ENCODE assay signal across 2 cellular contexts in genomic region chr17:60390223-60390622, GRCh38.
A peak's percentile ranks its signal among the peaks of the same experiment; 100 is the strongest.
TF ChIP-seq lines count a peak whose summit lies in the region.

No MANE protein-coding gene starts in this region.

TF ChIP-seq in A549, 52 proteins besides CTCF, POLR2A, EP300 and RAD21 (continued from another document):
- TF ChIP-seq SMC3 (IDR thresholded peaks at IDR 0.05) (no peak), FOXS1 (CRISPR knock-in tag; IDR thresholded peaks at IDR 0.05) (no peak), MYC (IDR thresholded peaks at IDR 0.05; ENCODE audit: borderline replicate concordance, low read length) (no peak), NR3C1 (IDR thresholded peaks at IDR 0.05) (no peak), NPAS2 (CRISPR knock-in tag; IDR thresholded peaks at IDR 0.05; ENCODE audit: borderline replicate concordance) (no peak), CHD2 (IDR thresholded peaks at IDR 0.05; ENCODE audit: low read length, partially characterized antibody) (no peak), KDM5A (IDR thresholded peaks at IDR 0.05) (no peak), RFX5 (IDR thresholded peaks at IDR 0.05) (no peak)
- TF ChIP-seq, protein P1, sequence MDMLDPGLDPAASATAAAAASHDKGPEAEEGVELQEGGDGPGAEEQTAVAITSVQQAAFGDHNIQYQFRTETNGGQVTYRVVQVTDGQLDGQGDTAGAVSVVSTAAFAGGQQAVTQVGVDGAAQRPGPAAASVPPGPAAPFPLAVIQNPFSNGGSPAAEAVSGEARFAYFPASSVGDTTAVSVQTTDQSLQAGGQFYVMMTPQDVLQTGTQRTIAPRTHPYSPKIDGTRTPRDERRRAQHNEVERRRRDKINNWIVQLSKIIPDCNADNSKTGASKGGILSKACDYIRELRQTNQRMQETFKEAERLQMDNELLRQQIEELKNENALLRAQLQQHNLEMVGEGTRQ (IDR thresholded peaks at IDR 0.05): no peak
TF ChIP-seq in A549: peak in this region for 0.

TF ChIP-seq in HEK293, 187 proteins besides CTCF, POLR2A, EP300 and RAD21 (continued from another document and continues in another):
- TF ChIP-seq, protein P2, sequence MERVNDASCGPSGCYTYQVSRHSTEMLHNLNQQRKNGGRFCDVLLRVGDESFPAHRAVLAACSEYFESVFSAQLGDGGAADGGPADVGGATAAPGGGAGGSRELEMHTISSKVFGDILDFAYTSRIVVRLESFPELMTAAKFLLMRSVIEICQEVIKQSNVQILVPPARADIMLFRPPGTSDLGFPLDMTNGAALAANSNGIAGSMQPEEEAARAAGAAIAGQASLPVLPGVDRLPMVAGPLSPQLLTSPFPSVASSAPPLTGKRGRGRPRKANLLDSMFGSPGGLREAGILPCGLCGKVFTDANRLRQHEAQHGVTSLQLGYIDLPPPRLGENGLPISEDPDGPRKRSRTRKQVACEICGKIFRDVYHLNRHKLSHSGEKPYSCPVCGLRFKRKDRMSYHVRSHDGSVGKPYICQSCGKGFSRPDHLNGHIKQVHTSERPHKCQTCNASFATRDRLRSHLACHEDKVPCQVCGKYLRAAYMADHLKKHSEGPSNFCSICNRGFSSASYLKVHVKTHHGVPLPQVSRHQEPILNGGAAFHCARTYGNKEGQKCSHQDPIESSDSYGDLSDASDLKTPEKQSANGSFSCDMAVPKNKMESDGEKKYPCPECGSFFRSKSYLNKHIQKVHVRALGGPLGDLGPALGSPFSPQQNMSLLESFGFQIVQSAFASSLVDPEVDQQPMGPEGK (tag by site-specific recombination; IDR thresholded peaks at IDR 0.05): no peak
- TF ChIP-seq ZFP69B (tag by site-specific recombination; IDR thresholded peaks at IDR 0.05): no peak
- TF ChIP-seq ZNF658 (tag by site-specific recombination; IDR thresholded peaks at IDR 0.05): no peak
- TF ChIP-seq ZNF747 (tag by site-specific recombination; IDR thresholded peaks at IDR 0.05): no peak
- no peak for TF ChIP-seq ZNF549 (tag by site-specific recombination; IDR thresholded peaks at IDR 0.05)
- TF ChIP-seq ZNF214 (tag by site-specific recombination; IDR thresholded peaks at IDR 0.05; ENCODE audit: borderline replicate concordance): no peak
- no peak for TF ChIP-seq SALL2 (tag by site-specific recombination; IDR thresholded peaks at IDR 0.05; ENCODE audit: borderline replicate concordance)
- TF ChIP-seq ZNF48 (tag by site-specific recombination; IDR thresholded peaks at IDR 0.05): no peak
- no peak for TF ChIP-seq ZBTB48 (tag by site-specific recombination; IDR thresholded peaks at IDR 0.05)
- TF ChIP-seq FEZF1 (tag by site-specific recombination; IDR thresholded peaks at IDR 0.05): no peak
- no peak for TF ChIP-seq REPIN1 (tag by site-specific recombination; IDR thresholded peaks at IDR 0.05; ENCODE audit: low read depth)
- no peak for TF ChIP-seq ZNF292 (tag by site-specific recombination; IDR thresholded peaks at IDR 0.05; ENCODE audit: borderline replicate concordance, low read depth)
- TF ChIP-seq KLF8 (tag by site-specific recombination; IDR thresholded peaks at IDR 0.05): no peak
- peak; percentile 77 for TF ChIP-seq PRDM6 (tag by site-specific recombination; IDR thresholded peaks at IDR 0.05)
- no peak for TF ChIP-seq ZNF169 (tag by site-specific recombination; IDR thresholded peaks at IDR 0.05)
- TF ChIP-seq MZF1 (tag by site-specific recombination; IDR thresholded peaks at IDR 0.05; ENCODE audit: borderline replicate concordance): no peak
- TF ChIP-seq ZNF701 (tag by site-specific recombination; IDR thresholded peaks at IDR 0.05): no peak
- no peak for TF ChIP-seq ZBTB20 (tag by site-specific recombination; IDR thresholded peaks at IDR 0.05)
- TF ChIP-seq ZNF37A (tag by site-specific recombination; IDR thresholded peaks at IDR 0.05): no peak
- peak; percentile 24; the same call in 1 of the 2 replicates for TF ChIP-seq ZNF10 (tag by site-specific recombination; IDR thresholded peaks at IDR 0.05)
- TF ChIP-seq SP2 (tag by site-specific recombination; IDR thresholded peaks at IDR 0.05): peak; percentile 34; the same call in 1 of the 2 replicates
- TF ChIP-seq, protein P3, sequence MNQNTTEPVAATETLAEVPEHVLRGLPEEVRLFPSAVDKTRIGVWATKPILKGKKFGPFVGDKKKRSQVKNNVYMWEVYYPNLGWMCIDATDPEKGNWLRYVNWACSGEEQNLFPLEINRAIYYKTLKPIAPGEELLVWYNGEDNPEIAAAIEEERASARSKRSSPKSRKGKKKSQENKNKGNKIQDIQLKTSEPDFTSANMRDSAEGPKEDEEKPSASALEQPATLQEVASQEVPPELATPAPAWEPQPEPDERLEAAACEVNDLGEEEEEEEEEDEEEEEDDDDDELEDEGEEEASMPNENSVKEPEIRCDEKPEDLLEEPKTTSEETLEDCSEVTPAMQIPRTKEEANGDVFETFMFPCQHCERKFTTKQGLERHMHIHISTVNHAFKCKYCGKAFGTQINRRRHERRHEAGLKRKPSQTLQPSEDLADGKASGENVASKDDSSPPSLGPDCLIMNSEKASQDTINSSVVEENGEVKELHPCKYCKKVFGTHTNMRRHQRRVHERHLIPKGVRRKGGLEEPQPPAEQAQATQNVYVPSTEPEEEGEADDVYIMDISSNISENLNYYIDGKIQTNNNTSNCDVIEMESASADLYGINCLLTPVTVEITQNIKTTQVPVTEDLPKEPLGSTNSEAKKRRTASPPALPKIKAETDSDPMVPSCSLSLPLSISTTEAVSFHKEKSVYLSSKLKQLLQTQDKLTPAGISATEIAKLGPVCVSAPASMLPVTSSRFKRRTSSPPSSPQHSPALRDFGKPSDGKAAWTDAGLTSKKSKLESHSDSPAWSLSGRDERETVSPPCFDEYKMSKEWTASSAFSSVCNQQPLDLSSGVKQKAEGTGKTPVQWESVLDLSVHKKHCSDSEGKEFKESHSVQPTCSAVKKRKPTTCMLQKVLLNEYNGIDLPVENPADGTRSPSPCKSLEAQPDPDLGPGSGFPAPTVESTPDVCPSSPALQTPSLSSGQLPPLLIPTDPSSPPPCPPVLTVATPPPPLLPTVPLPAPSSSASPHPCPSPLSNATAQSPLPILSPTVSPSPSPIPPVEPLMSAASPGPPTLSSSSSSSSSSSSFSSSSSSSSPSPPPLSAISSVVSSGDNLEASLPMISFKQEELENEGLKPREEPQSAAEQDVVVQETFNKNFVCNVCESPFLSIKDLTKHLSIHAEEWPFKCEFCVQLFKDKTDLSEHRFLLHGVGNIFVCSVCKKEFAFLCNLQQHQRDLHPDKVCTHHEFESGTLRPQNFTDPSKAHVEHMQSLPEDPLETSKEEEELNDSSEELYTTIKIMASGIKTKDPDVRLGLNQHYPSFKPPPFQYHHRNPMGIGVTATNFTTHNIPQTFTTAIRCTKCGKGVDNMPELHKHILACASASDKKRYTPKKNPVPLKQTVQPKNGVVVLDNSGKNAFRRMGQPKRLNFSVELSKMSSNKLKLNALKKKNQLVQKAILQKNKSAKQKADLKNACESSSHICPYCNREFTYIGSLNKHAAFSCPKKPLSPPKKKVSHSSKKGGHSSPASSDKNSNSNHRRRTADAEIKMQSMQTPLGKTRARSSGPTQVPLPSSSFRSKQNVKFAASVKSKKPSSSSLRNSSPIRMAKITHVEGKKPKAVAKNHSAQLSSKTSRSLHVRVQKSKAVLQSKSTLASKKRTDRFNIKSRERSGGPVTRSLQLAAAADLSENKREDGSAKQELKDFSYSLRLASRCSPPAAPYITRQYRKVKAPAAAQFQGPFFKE (tag by site-specific recombination; IDR thresholded peaks at IDR 0.05; ENCODE audit: borderline replicate concordance): no peak
- TF ChIP-seq ZSCAN30 (tag by site-specific recombination; IDR thresholded peaks at IDR 0.05): no peak
- no peak for TF ChIP-seq SCRT1 (tag by site-specific recombination; IDR thresholded peaks at IDR 0.05; ENCODE audit: borderline replicate concordance)
- no peak for TF ChIP-seq ZNF558 (tag by site-specific recombination; IDR thresholded peaks at IDR 0.05)
- TF ChIP-seq ZNF280D (tag by site-specific recombination; IDR thresholded peaks at IDR 0.05): no peak
- TF ChIP-seq ZNF140 (tag by site-specific recombination; IDR thresholded peaks at IDR 0.05): no peak
- TF ChIP-seq ZNF629 (tag by site-specific recombination; IDR thresholded peaks at IDR 0.05): 0 out of 2 replicates have a peak, but pooled peaks have one; percentile 26
- TF ChIP-seq MEIS1 (CRISPR knock-in tag; IDR thresholded peaks at IDR 0.05; ENCODE audit: borderline replicate concordance): no peak
- no peak for TF ChIP-seq OSR2 (tag by site-specific recombination; IDR thresholded peaks at IDR 0.05)
- TF ChIP-seq ZNF391 (tag by site-specific recombination; IDR thresholded peaks at IDR 0.05; ENCODE audit: borderline replicate concordance, low read depth): no peak
- no peak for TF ChIP-seq ZNF837 (tag by site-specific recombination; IDR thresholded peaks at IDR 0.05)
- TF ChIP-seq TCF7L2 (IDR thresholded peaks at IDR 0.05; ENCODE audit: borderline replicate concordance, low read depth, low read length): no peak
- TF ChIP-seq HIC1 (tag by site-specific recombination; IDR thresholded peaks at IDR 0.05): no peak
- TF ChIP-seq ZNF544 (tag by site-specific recombination; IDR thresholded peaks at IDR 0.05): no peak
- TF ChIP-seq ZNF707 (tag by site-specific recombination; IDR thresholded peaks at IDR 0.05): no peak
- TF ChIP-seq, protein P4, sequence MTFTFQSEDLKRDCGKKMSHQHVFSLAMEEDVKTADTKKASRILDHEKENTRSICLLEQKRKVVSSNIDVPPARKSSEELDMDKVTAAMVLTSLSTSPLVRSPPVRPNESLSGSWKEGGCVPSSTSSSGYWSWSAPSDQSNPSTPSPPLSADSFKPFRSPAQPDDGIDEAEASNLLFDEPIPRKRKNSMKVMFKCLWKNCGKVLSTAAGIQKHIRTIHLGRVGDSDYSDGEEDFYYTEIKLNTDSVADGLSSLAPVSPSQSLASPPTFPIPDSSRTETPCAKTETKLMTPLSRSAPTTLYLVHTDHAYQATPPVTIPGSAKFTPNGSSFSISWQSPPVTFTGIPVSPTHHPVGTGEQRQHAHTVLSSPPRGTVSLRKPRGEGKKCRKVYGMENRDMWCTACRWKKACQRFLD (tag by site-specific recombination; IDR thresholded peaks at IDR 0.05): no peak
- no peak for TF ChIP-seq ZFP3 (tag by site-specific recombination; IDR thresholded peaks at IDR 0.05; ENCODE audit: low read depth)
- TF ChIP-seq OVOL3 (tag by site-specific recombination; IDR thresholded peaks at IDR 0.05): no peak
- TF ChIP-seq ZNF501 (tag by site-specific recombination; IDR thresholded peaks at IDR 0.05): 0 out of 2 replicates have a peak, but pooled peaks have one; percentile 17
- 0 out of 2 replicates have a peak, but pooled peaks have one; percentile 28 for TF ChIP-seq SP7 (tag by site-specific recombination; IDR thresholded peaks at IDR 0.05)
- TF ChIP-seq ZNF2 (tag by site-specific recombination; IDR thresholded peaks at IDR 0.05): no peak
- TF ChIP-seq ZXDB (tag by site-specific recombination; IDR thresholded peaks at IDR 0.05): no peak
